Comparison of ENCODE assay signal across 1 cellular context in genomic region chr12:29555451-29555850, GRCh38.
TF ChIP-seq lines count a peak whose summit lies in the region.
"Not testable (repeated sequence)": the region's sequence is repeated elsewhere in the genome, so short reads cannot be mapped to it uniquely, and the experiment has no call there.

No MANE protein-coding gene starts in this region.

- H3K4me1 ChIP-seq in HEK293 (ENCODE audit: control insufficient read depth, insufficient read depth, low read length), result not testable (repeated sequence)

- POLR2A ChIA-PET in HEK293 (lab: Yijun Ruan, JAX), result not testable (repeated sequence)

- CTCF ChIA-PET in HEK293 (lab: Yijun Ruan, JAX), result not testable (repeated sequence)

- not testable (repeated sequence) for H3K4me3 ChIP-seq in HEK293 (ENCODE audit: low read depth, low read length)

- TF ChIP-seq CTCF in HEK293 (tag by site-specific recombination; IDR thresholded peaks at IDR 0.05), result not testable (repeated sequence)

- H3K36me3 ChIP-seq in HEK293 (ENCODE audit: control insufficient read depth in 2 of 2, insufficient read depth in 1 of 2, low read length in 2 of 2), result not testable (repeated sequence)

- H3K27ac ChIP-seq in HEK293 (ENCODE audit: extremely low read depth, low read depth, low read length), result not testable (repeated sequence)

- H3K9me3 ChIP-seq in HEK293 (ENCODE audit: control insufficient read depth, insufficient read depth, low read depth, low read length), result not testable (repeated sequence)

TF ChIP-seq in HEK293, 187 proteins besides CTCF, POLR2A, EP300 and RAD21:
- TF ChIP-seq, protein P1, sequence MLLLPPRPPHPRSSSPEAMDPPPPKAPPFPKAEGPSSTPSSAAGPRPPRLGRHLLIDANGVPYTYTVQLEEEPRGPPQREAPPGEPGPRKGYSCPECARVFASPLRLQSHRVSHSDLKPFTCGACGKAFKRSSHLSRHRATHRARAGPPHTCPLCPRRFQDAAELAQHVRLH (tag by site-specific recombination; IDR thresholded peaks at IDR 0.05), result peak; percentile 70; the same call in 1 of the 2 replicates
- peak; percentile 92 for TF ChIP-seq ZNF146 (tag by site-specific recombination; IDR thresholded peaks at IDR 0.05)
